8 cellular contexts compared by ENCODE assay signal in the genomic region with DNA sequence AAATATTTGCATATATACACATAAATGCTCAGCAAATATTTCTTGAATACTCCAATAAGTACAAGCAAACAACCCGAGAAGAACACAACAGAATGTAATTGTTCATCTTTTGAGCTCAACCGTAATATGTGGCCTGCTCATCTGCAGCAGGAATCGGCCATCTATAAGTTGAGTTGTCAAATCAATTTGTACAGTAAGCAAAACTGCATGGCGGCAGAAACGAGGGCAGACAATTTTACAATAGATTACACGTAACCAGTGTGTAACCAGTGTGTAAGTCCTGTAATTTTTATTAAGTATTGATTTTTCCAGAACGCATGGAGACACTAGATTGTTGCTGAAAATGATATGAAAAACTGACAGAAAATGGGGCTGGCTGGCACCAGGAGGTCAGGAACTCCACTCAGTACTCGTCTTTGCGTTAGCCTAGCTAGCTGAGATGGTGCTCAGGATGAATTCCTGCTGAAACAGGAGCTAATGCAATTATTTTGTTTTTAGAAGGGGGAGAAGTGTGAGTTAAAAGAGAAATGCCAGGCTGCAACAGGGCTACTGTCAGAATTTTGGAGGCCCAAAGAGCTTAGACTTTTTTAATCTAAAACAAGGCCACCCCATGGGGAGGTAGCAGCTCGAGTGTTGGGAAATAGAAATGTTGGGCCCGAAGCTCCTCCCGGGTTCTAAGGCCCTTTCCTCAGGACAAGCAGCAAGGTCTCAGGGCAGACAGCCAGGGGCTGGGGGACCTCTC. TPM values are rescaled to one million over a fixed set of nuclear protein-coding genes. Genes with fewer than 3 reads are reported as not detected.
A peak's percentile ranks its signal among the peaks of the same experiment; 100 is the strongest.
DNase-seq lines count a peak whose midpoint lies in the region; ATAC-seq and TF ChIP-seq lines count a peak whose summit lies in the region.

No MANE protein-coding gene starts in this region.

- ATAC-seq in HG02852 (IDR thresholded peaks at IDR 0.05; ENCODE audit: unreplicated experiment) (peak; percentile 2), GM19023 (IDR thresholded peaks at IDR 0.05; ENCODE audit: unreplicated experiment) (no peak), omental fat pad (ENCODE audit: low FRiP score) (no peak), WTC11 (no peak)

- CTCF ChIA-PET in WTC11 (lab: Charles Lee), result interaction anchor here (0.9 to 2.3 kb wide), 2 partner anchors 18 to 147 kb away, joined by 4 to 8 read pairs; a partner anchor contains a TSS

- peak; percentile 10 for DNase-seq in DMS53 treated with DMSO at 0.1 percent for 48 hours (lab: John Stamatoyannopoulos, UW; ENCODE audit: unreplicated experiment)
- DNase-seq in adipocyte (ENCODE audit: low read depth), result peak; percentile 24
- no peak for DNase-seq in kidney epithelial cell (ENCODE audit: low read depth)
- DNase-seq in HuH-7.5 (ENCODE audit: low spot score), result no peak
- DNase-seq in omental fat pad (ENCODE audit: low spot score), result no peak
- no peak for DNase-seq in WTC11 (ENCODE audit: low spot score)

- H3K36me3 Mint-ChIP-seq in WTC11, result peaks cover 15% of the 10 kb centered on the region

- H3K27me3 ChIP-seq in adipocyte (replicated peaks; ENCODE audit: control insufficient read depth, insufficient read depth, low read length), result no peaks in the 10 kb centered on the region
- no peaks in the 10 kb centered on the region for H3K27me3 ChIP-seq in kidney epithelial cell (ENCODE audit: control insufficient read depth, insufficient read depth, low read length)

- H3K9me3 ChIP-seq in adipocyte (ENCODE audit: control insufficient read depth, low read length), result no peaks in the 10 kb centered on the region

- POLR2A ChIA-PET in WTC11 (lab: Charles Lee), result interaction anchor here (1.9 kb wide), 1 partner anchor 9 kb away, joined by 4 read pairs; no protein-coding TSS in a partner anchor

- peak overlapping the region; percentile 98 for H3K4me3 ChIP-seq in adipocyte (ENCODE audit: low read length)
- H3K4me3 ChIP-seq in kidney epithelial cell (ENCODE audit: low read depth, low read length), result peak overlapping the region; percentile 82

- H3K9ac ChIP-seq in adipocyte (ENCODE audit: low read length), result peak overlapping the region; percentile 98

- H3K4me3 Mint-ChIP-seq in WTC11, result no peak overlapping the region

- H3K4me1 ChIP-seq in adipocyte (ENCODE audit: control insufficient read depth, insufficient read depth, low read length), result peaks cover 63% of the 10 kb centered on the region

- no peak for TF ChIP-seq CTCF in kidney epithelial cell (IDR thresholded peaks at IDR 0.05; ENCODE audit: insufficient read depth, low read length, poor library complexity, severe bottlenecking)
- TF ChIP-seq CTCF in omental fat pad (IDR thresholded peaks at IDR 0.05), result no peak
- TF ChIP-seq CTCF in WTC11 (IDR thresholded peaks at IDR 0.05), result no peak

- H3K9me3 Mint-ChIP-seq in WTC11, result no peaks in the 10 kb centered on the region

- H3K36me3 ChIP-seq in adipocyte (ENCODE audit: control insufficient read depth, insufficient read depth, low read length, severe bottlenecking), result no peaks in the 10 kb centered on the region
- H3K36me3 ChIP-seq in kidney epithelial cell (ENCODE audit: control insufficient read depth, insufficient read depth, low read length), result no peaks in the 10 kb centered on the region

- H3K4me1 Mint-ChIP-seq in WTC11, result peaks cover 13% of the 10 kb centered on the region

- no peaks in the 10 kb centered on the region for H3K27me3 Mint-ChIP-seq in WTC11 (ENCODE audit: low read depth)

- no peak overlapping the region for H3K27ac Mint-ChIP-seq in WTC11

TF ChIP-seq in WTC11, 78 proteins besides CTCF, POLR2A, EP300 and RAD21:
- TF ChIP-seq, protein P1, sequence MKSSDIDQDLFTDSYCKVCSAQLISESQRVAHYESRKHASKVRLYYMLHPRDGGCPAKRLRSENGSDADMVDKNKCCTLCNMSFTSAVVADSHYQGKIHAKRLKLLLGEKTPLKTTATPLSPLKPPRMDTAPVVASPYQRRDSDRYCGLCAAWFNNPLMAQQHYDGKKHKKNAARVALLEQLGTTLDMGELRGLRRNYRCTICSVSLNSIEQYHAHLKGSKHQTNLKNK (CRISPR knock-in tag; IDR thresholded peaks at IDR 0.05), result no peak
- TF ChIP-seq NFE2L1 (CRISPR knock-in tag; IDR thresholded peaks at IDR 0.05), result no peak
- TF ChIP-seq, protein P2, sequence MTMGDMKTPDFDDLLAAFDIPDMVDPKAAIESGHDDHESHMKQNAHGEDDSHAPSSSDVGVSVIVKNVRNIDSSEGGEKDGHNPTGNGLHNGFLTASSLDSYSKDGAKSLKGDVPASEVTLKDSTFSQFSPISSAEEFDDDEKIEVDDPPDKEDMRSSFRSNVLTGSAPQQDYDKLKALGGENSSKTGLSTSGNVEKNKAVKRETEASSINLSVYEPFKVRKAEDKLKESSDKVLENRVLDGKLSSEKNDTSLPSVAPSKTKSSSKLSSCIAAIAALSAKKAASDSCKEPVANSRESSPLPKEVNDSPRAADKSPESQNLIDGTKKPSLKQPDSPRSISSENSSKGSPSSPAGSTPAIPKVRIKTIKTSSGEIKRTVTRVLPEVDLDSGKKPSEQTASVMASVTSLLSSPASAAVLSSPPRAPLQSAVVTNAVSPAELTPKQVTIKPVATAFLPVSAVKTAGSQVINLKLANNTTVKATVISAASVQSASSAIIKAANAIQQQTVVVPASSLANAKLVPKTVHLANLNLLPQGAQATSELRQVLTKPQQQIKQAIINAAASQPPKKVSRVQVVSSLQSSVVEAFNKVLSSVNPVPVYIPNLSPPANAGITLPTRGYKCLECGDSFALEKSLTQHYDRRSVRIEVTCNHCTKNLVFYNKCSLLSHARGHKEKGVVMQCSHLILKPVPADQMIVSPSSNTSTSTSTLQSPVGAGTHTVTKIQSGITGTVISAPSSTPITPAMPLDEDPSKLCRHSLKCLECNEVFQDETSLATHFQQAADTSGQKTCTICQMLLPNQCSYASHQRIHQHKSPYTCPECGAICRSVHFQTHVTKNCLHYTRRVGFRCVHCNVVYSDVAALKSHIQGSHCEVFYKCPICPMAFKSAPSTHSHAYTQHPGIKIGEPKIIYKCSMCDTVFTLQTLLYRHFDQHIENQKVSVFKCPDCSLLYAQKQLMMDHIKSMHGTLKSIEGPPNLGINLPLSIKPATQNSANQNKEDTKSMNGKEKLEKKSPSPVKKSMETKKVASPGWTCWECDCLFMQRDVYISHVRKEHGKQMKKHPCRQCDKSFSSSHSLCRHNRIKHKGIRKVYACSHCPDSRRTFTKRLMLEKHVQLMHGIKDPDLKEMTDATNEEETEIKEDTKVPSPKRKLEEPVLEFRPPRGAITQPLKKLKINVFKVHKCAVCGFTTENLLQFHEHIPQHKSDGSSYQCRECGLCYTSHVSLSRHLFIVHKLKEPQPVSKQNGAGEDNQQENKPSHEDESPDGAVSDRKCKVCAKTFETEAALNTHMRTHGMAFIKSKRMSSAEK (CRISPR knock-in tag; IDR thresholded peaks at IDR 0.05; ENCODE audit: borderline replicate concordance), result no peak
- no peak for TF ChIP-seq MXD4 (CRISPR knock-in tag; IDR thresholded peaks at IDR 0.05; ENCODE audit: borderline replicate concordance)
- TF ChIP-seq ZNF671 (CRISPR knock-in tag; IDR thresholded peaks at IDR 0.05), result no peak

RNA-seq across cellular contexts. Expression of a gene that starts 0.7 kb away (rescaled TPM):
- total RNA-seq in kidney epithelial cell (17.0 and 21.6 TPM in 2 replicates), omental fat pad (10 to 100 TPM; 23.0 to 29.2 (median 25.7) TPM), WTC11 (2021) (24.9 to 29.7 TPM (median 25.7 TPM) in 3 replicates)

RNA-seq across cellular contexts. Expression of a gene that starts 1.0 kb away (rescaled TPM):
- total RNA-seq in kidney epithelial cell (35.7 and 62.4 TPM in 2 replicates), omental fat pad (100 to 1,000 TPM in 1 of 4 donors, 10 to 100 TPM in 3; 82.5 to 102 (median 86.1) TPM), WTC11 (2021) (107 to 113 TPM (median 110 TPM) in 3 replicates)

Comparison
In these comparisons a context has a peak if more than half of its experiments do, and no peak if none do; other contexts are left out.
1. DNase-seq: peak in DMS53 treated with DMSO at 0.1 percent for 48 hours (single experiment) and adipocyte (single experiment); none in kidney epithelial cell (single experiment), HuH-7.5 (single experiment), omental fat pad (single experiment) and WTC11 (single experiment).